Comparison of ENCODE assay signal across 8 cellular contexts in the genomic region with DNA sequence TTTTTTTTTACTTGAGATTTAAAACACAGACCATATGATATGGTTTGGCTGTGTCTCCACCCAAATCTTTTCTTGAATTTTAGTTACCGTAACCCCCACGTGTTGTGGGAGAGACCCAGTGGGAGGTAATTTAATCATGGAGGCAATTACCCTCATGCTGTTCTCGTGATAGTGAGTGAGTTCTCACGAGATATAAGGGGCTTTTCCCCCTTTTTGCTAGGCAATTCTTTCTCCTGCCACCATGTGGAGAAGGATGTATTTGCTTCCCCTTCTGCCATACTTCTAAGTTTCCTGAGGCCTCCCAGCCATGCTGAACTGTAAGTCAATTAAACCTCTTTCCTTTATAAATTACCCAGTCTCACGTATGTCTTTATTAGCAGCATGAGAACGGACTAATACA. TPM values are rescaled to one million over a fixed set of nuclear protein-coding genes. Genes with fewer than 3 reads are reported as not detected.
"Had no signal": no experiment of that assay in that cellular context is flagged by ENCODE, and none has a peak within 500 bp of the region (broad histone marks: within the 10 kb centered on the region; RNA-seq: fewer than 3 reads in every experiment).

No MANE protein-coding gene starts in this region.

RNA-seq across cellular contexts. Expression of gene AWAT1, which starts 24.9 kb away (rescaled TPM):
- total RNA-seq: activated CD4-positive, alpha-beta memory T cell treated with anti-CD3 and anti-CD28 coated beads, Interleukin-2, amount 10 ng/mL, durations not matched to agents 7 days and 5 days; activated CD8-positive, alpha-beta memory T cell treated with anti-CD3 and anti-CD28 coated beads, Interleukin-2, amount 10 ng/mL, durations not matched to agents 7 days and 5 days; cerebellum; NCI-H460; OCI-LY7; Right ventricle myocardium superior; T-helper 1 cell treated with Interleukin-12 subunit alpha and Interleukin-12 subunit beta and Interleukin-4 antibody, amounts not matched to agents 30 ng/mL and 1 ng/mL, for 36 hours; T-helper 2 cell treated with Interferon-gamma antibody and Interleukin-4, amounts not matched to agents 100 ng/mL and 5 ng/mL, for 36 hours had no signal

RNA-seq across cellular contexts. Expression of gene DGAT2L6, which starts 32.3 kb away (rescaled TPM):
- total RNA-seq: activated CD4-positive, alpha-beta memory T cell treated with anti-CD3 and anti-CD28 coated beads, Interleukin-2, amount 10 ng/mL, durations not matched to agents 7 days and 5 days; activated CD8-positive, alpha-beta memory T cell treated with anti-CD3 and anti-CD28 coated beads, Interleukin-2, amount 10 ng/mL, durations not matched to agents 7 days and 5 days; cerebellum; NCI-H460; OCI-LY7; Right ventricle myocardium superior; T-helper 1 cell treated with Interleukin-12 subunit alpha and Interleukin-12 subunit beta and Interleukin-4 antibody, amounts not matched to agents 30 ng/mL and 1 ng/mL, for 36 hours; T-helper 2 cell treated with Interferon-gamma antibody and Interleukin-4, amounts not matched to agents 100 ng/mL and 5 ng/mL, for 36 hours had no signal

RNA-seq across cellular contexts. Expression of gene P2RY4, which starts 50.4 kb away (rescaled TPM):
- total RNA-seq: NCI-H460; Right ventricle myocardium superior; T-helper 1 cell treated with Interleukin-12 subunit alpha and Interleukin-12 subunit beta and Interleukin-4 antibody, amounts not matched to agents 30 ng/mL and 1 ng/mL, for 36 hours had no signal

RNA-seq across cellular contexts. Expression of gene ARR3, which starts 58.6 kb away (rescaled TPM):
- total RNA-seq: activated CD4-positive, alpha-beta memory T cell treated with anti-CD3 and anti-CD28 coated beads, Interleukin-2, amount 10 ng/mL, durations not matched to agents 7 days and 5 days; activated CD8-positive, alpha-beta memory T cell treated with anti-CD3 and anti-CD28 coated beads, Interleukin-2, amount 10 ng/mL, durations not matched to agents 7 days and 5 days; cerebellum; NCI-H460; OCI-LY7; Right ventricle myocardium superior; T-helper 1 cell treated with Interleukin-12 subunit alpha and Interleukin-12 subunit beta and Interleukin-4 antibody, amounts not matched to agents 30 ng/mL and 1 ng/mL, for 36 hours; T-helper 2 cell treated with Interferon-gamma antibody and Interleukin-4, amounts not matched to agents 100 ng/mL and 5 ng/mL, for 36 hours had no signal
